In the genomic region with DNA sequence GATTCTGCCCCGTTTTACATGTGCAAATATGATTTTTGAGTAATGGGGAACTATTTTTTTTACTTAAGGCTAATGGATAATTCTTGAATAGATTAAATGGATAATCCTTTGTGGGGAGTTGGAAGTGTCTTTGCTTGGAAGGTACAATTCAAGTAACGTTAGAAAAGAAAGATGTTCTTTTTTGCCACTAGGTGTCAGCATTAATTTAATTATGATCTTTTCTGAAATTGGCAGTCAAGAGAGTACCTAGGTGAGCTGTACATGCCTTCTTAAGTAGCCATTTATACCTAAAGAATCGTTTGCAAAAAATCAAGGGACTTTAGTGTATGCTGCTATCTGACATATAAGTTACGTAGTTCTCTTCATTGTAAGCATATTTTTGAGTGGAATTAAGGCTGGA, we compare ENCODE assay signal across 8 cellular contexts. TPM values are rescaled to one million over a fixed set of nuclear protein-coding genes. Genes with fewer than 3 reads are reported as not detected.
A peak's percentile ranks its signal among the peaks of the same experiment; 100 is the strongest.
DNase-seq lines count a peak whose midpoint lies in the region; ATAC-seq and TF ChIP-seq lines count a peak whose summit lies in the region.

No MANE protein-coding gene starts in this region.

- H3K9me2 ChIP-seq in PC-3 (replicated peaks; ENCODE audit: low read length) = no peaks in the 10 kb centered on the region

- TF ChIP-seq CTCF in PC-3 (conservative IDR thresholded peaks at IDR 0.05; ENCODE audit: low read depth, low read length) (peak; percentile 87), chondrocyte (IDR thresholded peaks at IDR 0.05) (peak; percentile 87)

- H4K20me1 ChIP-seq in BLaER1 treated with 17β-estradiol and CSF1 and Interleukin-3, amounts not matched to agents 10 nM and 100 nM = peaks cover 37 to 65% (median 58%) of the 10 kb centered on the region in 11 experiments; a peak in 21 of 22 replicates
- peaks cover 19% of the 10 kb centered on the region for H4K20me1 ChIP-seq in PC-3 (ENCODE audit: low read length)

- H3K9ac ChIP-seq in BLaER1 treated with 17β-estradiol and CSF1 and Interleukin-3, amounts not matched to agents 10 nM and 100 nM = peak overlapping the region in 6 of 11 experiments; percentile 0 to 98 (median 96); a peak in 8 of 22 replicates
- peak overlapping the region; percentile 93; the same call in 1 of the 2 replicates for H3K9ac ChIP-seq in PC-3 (ENCODE audit: low read length)

- peaks cover 25% of the 10 kb centered on the region for H3K4me1 Mint-ChIP-seq in chondrocyte (ENCODE audit: low read depth)

- BruUV-seq in PC-3 (replicated peaks; lab: Mats Ljungman, UMichigan) = no TSS peak

- H3K9me3 Mint-ChIP-seq in chondrocyte (ENCODE audit: low read depth) = no peaks in the 10 kb centered on the region

- H3K4me3 ChIP-seq in BLaER1 treated with 17β-estradiol and CSF1 and Interleukin-3, amounts not matched to agents 10 nM and 100 nM = peak overlapping the region in 9 of 10 experiments; percentile 10 to 98 (median 92); a peak in 11 of 20 replicates
- peak overlapping the region; percentile 91 for H3K4me3 ChIP-seq in PC-3 (ENCODE audit: low read length)

- peaks cover 0 to 45% (median 30%) of the 10 kb centered on the region in 11 experiments; a peak in 18 of 22 replicates for H3K36me3 ChIP-seq in BLaER1 treated with 17β-estradiol and CSF1 and Interleukin-3, amounts not matched to agents 10 nM and 100 nM
- H3K36me3 ChIP-seq in PC-3 (ENCODE audit: low read depth, low read length) = peaks cover 12% of the 10 kb centered on the region; the same call in 1 of the 2 replicates

- ATAC-seq in GM18519 (IDR thresholded peaks at IDR 0.05; ENCODE audit: low FRiP score, unreplicated experiment) (peak; percentile 50), PC-3 (peak; percentile 42), GM21528 (IDR thresholded peaks at IDR 0.05; ENCODE audit: low FRiP score, unreplicated experiment) (no peak), GM19023 (IDR thresholded peaks at IDR 0.05; ENCODE audit: unreplicated experiment) (no peak)

- H3K4me2 ChIP-seq in BLaER1 treated with 17β-estradiol and CSF1 and Interleukin-3, amounts not matched to agents 10 nM and 100 nM = peak overlapping the region; percentile 71 to 95 (median 87); a peak in 20 of 22 replicates
- H3K4me2 ChIP-seq in PC-3 (ENCODE audit: low read length) = peak overlapping the region; percentile 83

- H3K27me3 Mint-ChIP-seq in chondrocyte (ENCODE audit: low read depth) = peaks cover 2% of the 10 kb centered on the region

- no peak overlapping the region for H3K27ac Mint-ChIP-seq in chondrocyte (ENCODE audit: unreplicated experiment)

- DNase-seq in Kasumi-1 (lab: John Stamatoyannopoulos, UW) (peak; percentile 89 to 90), PC-3 (peak; percentile 82), chondrocyte (ENCODE audit: low spot score) (no peak), lung microvascular endothelial cell (ENCODE audit: low read depth in 2 of 2) (peak; percentile 69 to 72)

- no peaks in the 10 kb centered on the region for H3F3A ChIP-seq in PC-3 (ENCODE audit: low read length, unreplicated experiment)

- CTCF ChIA-PET in PC-3 (lab: Charles Lee) = interaction anchor here (0.6 to 1.8 kb wide), 6 partner anchors 37 to 806 kb away, joined by 3 to 9 read pairs (median 4); a partner anchor contains a TSS

- H3K79me2 ChIP-seq in PC-3 (ENCODE audit: low read length) = peaks cover 75% of the 10 kb centered on the region

- H3K9me3 ChIP-seq in BLaER1 treated with 17β-estradiol and CSF1 and Interleukin-3, amounts not matched to agents 10 nM and 100 nM (replicated peaks in 1 of 11) = no peaks in the 10 kb centered on the region
- no peaks in the 10 kb centered on the region for H3K9me3 ChIP-seq in PC-3 (ENCODE audit: low read length)

- POLR2A ChIA-PET in PC-3 (lab: Charles Lee; ENCODE audit: unreplicated experiment) = no interaction called here

- intact Hi-C loops in PC-3 (cut with micrococcal nuclease) = loop anchor here (1.0 to 10.0 kb wide), 5 partner anchors 66 to 411 kb away; a partner anchor contains a TSS

- H3K27ac ChIP-seq in BLaER1 treated with 17β-estradiol and CSF1 and Interleukin-3, amounts not matched to agents 10 nM and 100 nM = no peak overlapping the region
- no peak overlapping the region for H3K27ac ChIP-seq in PC-3 (ENCODE audit: low read length)

- H3K4me3 Mint-ChIP-seq in chondrocyte (ENCODE audit: unreplicated experiment) = peak overlapping the region; percentile 24

- H3K36me3 Mint-ChIP-seq in chondrocyte (ENCODE audit: low read depth) = peaks cover 2% of the 10 kb centered on the region

- no peak overlapping the region for H2AFZ ChIP-seq in PC-3 (ENCODE audit: low read length)

- H3K27me3 ChIP-seq in BLaER1 treated with 17β-estradiol and CSF1 and Interleukin-3, amounts not matched to agents 10 nM and 100 nM = no peaks in the 10 kb centered on the region
- no peaks in the 10 kb centered on the region for H3K27me3 ChIP-seq in PC-3 (ENCODE audit: low read length)

- H3K4me1 ChIP-seq in BLaER1 treated with 17β-estradiol and CSF1 and Interleukin-3, amounts not matched to agents 10 nM and 100 nM = peaks cover 16 to 31% (median 25%) of the 10 kb centered on the region in 10 experiments
- peaks cover 26% of the 10 kb centered on the region for H3K4me1 ChIP-seq in PC-3 (ENCODE audit: insufficient read depth, low read length)

RNA-seq across cellular contexts. Expression of a gene that starts 2.2 kb away (rescaled TPM):
- total RNA-seq in PC-3 (2014; rRNA removed) = 57.7 and 82.6 TPM in 2 replicates
- total RNA-seq in chondrocyte = 19.4 to 23.9 TPM (median 20.1 TPM) in 3 replicates
- total RNA-seq in lung microvascular endothelial cell = 51.0 and 95.0 TPM in 2 replicates

Comparison
In these comparisons a context has a peak if more than half of its experiments do, and no peak if none do; other contexts are left out.
1. ATAC-seq: peak in GM18519 (single experiment) and PC-3 (single experiment); none in GM21528 (single experiment) and GM19023 (single experiment).